1 cellular context compared by ENCODE assay signal in the genomic region with DNA sequence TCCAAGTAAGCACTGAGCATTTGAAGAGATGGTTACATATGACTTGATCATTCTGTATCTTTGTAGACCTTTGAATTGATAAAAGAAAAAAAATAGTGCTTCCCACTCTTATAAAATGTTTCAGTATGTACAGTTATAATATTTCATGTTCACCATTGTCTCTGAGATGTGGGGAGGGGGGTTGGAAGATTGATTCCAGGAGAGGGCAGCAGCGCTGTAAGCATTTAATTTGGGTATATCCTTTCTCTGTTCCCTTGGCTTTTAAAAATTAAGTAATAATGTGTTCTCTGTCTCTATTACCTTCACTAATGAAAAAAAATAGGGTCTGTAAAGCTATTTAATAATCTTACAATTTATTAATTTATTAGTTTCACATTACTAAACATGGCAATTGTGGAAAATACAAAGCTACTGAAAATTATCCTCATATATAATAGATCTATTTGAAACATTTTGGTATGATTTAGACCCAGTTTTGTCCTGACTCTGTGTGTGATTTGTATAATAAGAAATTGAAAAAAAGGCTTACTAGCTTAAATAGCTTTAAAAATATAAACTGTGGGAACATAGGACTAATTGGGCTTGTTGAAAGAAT.
TF ChIP-seq lines count a peak whose summit lies in the region.

No MANE protein-coding gene starts in this region.

TF ChIP-seq in HCT116, 20 proteins besides CTCF, POLR2A, EP300 and RAD21 (continued from another document):
- TF ChIP-seq, protein P1, sequence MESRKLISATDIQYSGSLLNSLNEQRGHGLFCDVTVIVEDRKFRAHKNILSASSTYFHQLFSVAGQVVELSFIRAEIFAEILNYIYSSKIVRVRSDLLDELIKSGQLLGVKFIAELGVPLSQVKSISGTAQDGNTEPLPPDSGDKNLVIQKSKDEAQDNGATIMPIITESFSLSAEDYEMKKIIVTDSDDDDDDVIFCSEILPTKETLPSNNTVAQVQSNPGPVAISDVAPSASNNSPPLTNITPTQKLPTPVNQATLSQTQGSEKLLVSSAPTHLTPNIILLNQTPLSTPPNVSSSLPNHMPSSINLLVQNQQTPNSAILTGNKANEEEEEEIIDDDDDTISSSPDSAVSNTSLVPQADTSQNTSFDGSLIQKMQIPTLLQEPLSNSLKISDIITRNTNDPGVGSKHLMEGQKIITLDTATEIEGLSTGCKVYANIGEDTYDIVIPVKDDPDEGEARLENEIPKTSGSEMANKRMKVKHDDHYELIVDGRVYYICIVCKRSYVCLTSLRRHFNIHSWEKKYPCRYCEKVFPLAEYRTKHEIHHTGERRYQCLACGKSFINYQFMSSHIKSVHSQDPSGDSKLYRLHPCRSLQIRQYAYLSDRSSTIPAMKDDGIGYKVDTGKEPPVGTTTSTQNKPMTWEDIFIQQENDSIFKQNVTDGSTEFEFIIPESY (IDR thresholded peaks at IDR 0.05; ENCODE audit: extremely low read depth, insufficient replicate concordance, low read length), result no peak
- no peak for TF ChIP-seq TCF7L2 (IDR thresholded peaks at IDR 0.05; ENCODE audit: borderline replicate concordance, extremely low read depth, insufficient read depth, insufficient read length)
